In genomic region chr4:80071643-80072606, GRCh38 we compare ENCODE assay signal across 7 cellular contexts. TPM values are rescaled to one million over a fixed set of nuclear protein-coding genes. Genes with fewer than 3 reads are reported as not detected.
DNase-seq lines count a peak whose midpoint lies in the region; ATAC-seq, FAIRE-seq and TF ChIP-seq lines count a peak whose summit lies in the region.

No MANE protein-coding gene starts in this region.

- H3K27ac Mint-ChIP-seq in stimulated activated naive CD8-positive, alpha-beta T cell treated with anti-CD3 and anti-CD28 coated beads, Interleukin-15, amount 100 ng/mL, for 72 hours = peak overlapping the region; percentile 94 to 96

- H3K4ac ChIP-seq in H1 (replicated peaks; ENCODE audit: insufficient read length, low read depth, low read length) = no peak overlapping the region

- no peak overlapping the region; the same call in 1 of the 2 replicates for H2BK15ac ChIP-seq in H1 (ENCODE audit: low read length)

- peak; percentile 73 for DNase-seq in NCI-H146 (lab: John Stamatoyannopoulos, UW)
- DNase-seq in activated CD4-positive, alpha-beta T cell treated with anti-CD3 and anti-CD28 coated beads, Interleukin-2, amount 50 U/mL, for 4 hours = peak; percentile 59 to 63
- peak; percentile 17 to 81 for DNase-seq in H1 (ENCODE audit: low read depth in 1 of 2, low spot score in 2 of 2)
- peak; percentile 66 to 81 (median 70) for DNase-seq in mucosa of descending colon
- DNase-seq in stimulated activated naive CD8-positive, alpha-beta T cell treated with anti-CD3 and anti-CD28 coated beads, Interleukin-15, amount 100 ng/mL, for 72 hours = peak; percentile 38 to 54

- H4K91ac ChIP-seq in H1 (replicated peaks; ENCODE audit: insufficient read length, low read length) = no peak overlapping the region

- H3K4me1 ChIP-seq in H1 (replicated peaks in 1 of 4; ENCODE audit: control insufficient read depth in 3 of 4, insufficient read depth in 4 of 4, low read length in 3 of 4) (peaks cover 0 to 3% (median 1%) of the 10 kb centered on the region in 4 experiments; a peak in 3 of 7 replicates), mucosa of descending colon (ENCODE audit: low read depth) (peaks cover 8% of the 10 kb centered on the region)

- WGBS in H1 (ENCODE audit: extremely low coverage in 1 of 2, insufficient coverage in 1 of 2, insufficient read length in 1 of 2, insufficient replicate concordance in 2 of 2, low coverage in 1 of 2, low lambda C conversion rate in 2 of 2, missing lambda C conversion rate in 1 of 2), 2 experiments = 2% methylated on average over 41 of the region's 41 CpGs; no CpG with 5 or more reads in 1 of the 2 experiments

- no peaks in the 10 kb centered on the region for H3K36me3 ChIP-seq in H1 (ENCODE audit: control insufficient read depth in 2 of 4, insufficient read depth in 4 of 4, low read length in 3 of 4)
- no peaks in the 10 kb centered on the region for H3K36me3 ChIP-seq in mucosa of descending colon (ENCODE audit: low read depth)

- H3K9ac ChIP-seq in H1 (replicated peaks in 1 of 4; ENCODE audit: extremely low read depth in 1 of 4, low read depth in 3 of 4, low read length in 3 of 4) = peak overlapping the region in 3 of 4 experiments; percentile 34 to 53 (median 44); a peak in 4 of 7 replicates

- H2BK120ac ChIP-seq in H1 (replicated peaks; ENCODE audit: low read depth, low read length) = no peak overlapping the region

- no peaks in the 10 kb centered on the region for H3K9me3 ChIP-seq in H1 (ENCODE audit: insufficient read depth in 2 of 2, low read depth in 1 of 2, low read length in 1 of 2)
- no peaks in the 10 kb centered on the region for H3K9me3 ChIP-seq in mucosa of descending colon

- H2BK5ac ChIP-seq in H1 (ENCODE audit: low read depth, low read length) = peak overlapping the region; percentile 53; the same call in 1 of the 2 replicates

- TF ChIP-seq RAD21 in H1 (IDR thresholded peaks at IDR 0.05 in 1 of 2, conservative IDR thresholded peaks at IDR 0.05 in 1 of 2; ENCODE audit: low read depth in 2 of 2, low read length in 2 of 2) = no peak

- H3K27me3 Mint-ChIP-seq in stimulated activated naive CD8-positive, alpha-beta T cell treated with anti-CD3 and anti-CD28 coated beads, Interleukin-15, amount 100 ng/mL, for 72 hours = peaks cover 9% of the 10 kb centered on the region

- peak overlapping the region; percentile 63 for H2AFZ ChIP-seq in H1 (ENCODE audit: low read length)

- H4K8ac ChIP-seq in H1 (ENCODE audit: extremely low read depth, insufficient read depth, low read length) = peak overlapping the region; percentile 7

- H3K79me2 ChIP-seq in H1 (ENCODE audit: control insufficient read depth in 1 of 2, insufficient read depth in 2 of 2, low read length in 2 of 2) = no peaks in the 10 kb centered on the region

- no peak overlapping the region for H3K56ac ChIP-seq in H1 (replicated peaks; ENCODE audit: insufficient read length, low read depth, low read length)

- H4K20me1 ChIP-seq in H1 (replicated peaks in 1 of 2; ENCODE audit: control insufficient read depth in 1 of 2, insufficient read depth in 2 of 2, low read length in 2 of 2) = no peaks in the 10 kb centered on the region

- POLR2A ChIA-PET in H1 (lab: Charles Lee; ENCODE audit: partially characterized antibody) = interaction anchor here (0.6 to 1.7 kb wide), 6 partner anchors 12 to 1697 kb away, joined by 3 read pairs; no protein-coding TSS in a partner anchor

- H3K4me3 ChIP-seq in H1 (ENCODE audit: extremely low read depth in 1 of 4, insufficient read depth in 2 of 4, low read depth in 3 of 4, low read length in 4 of 4) = peak overlapping the region; percentile 73 to 84 (median 82)
- H3K4me3 ChIP-seq in mucosa of descending colon = peak overlapping the region; percentile 69

- TF ChIP-seq POLR2A in GM18505 (IDR thresholded peaks at IDR 0.05; ENCODE audit: borderline replicate concordance, extremely low read depth, insufficient read depth, insufficient read length) = peak; percentile 21
- TF ChIP-seq POLR2A in H1 (IDR thresholded peaks at IDR 0.05; ENCODE audit: control extremely low read depth in 1 of 2, low read depth in 2 of 2, low read length in 2 of 2) = no peak

- FAIRE-seq in H1 (lab: Jason Lieb, UNC) = no peak

- TF ChIP-seq EP300 in H1 (IDR thresholded peaks at IDR 0.05; ENCODE audit: borderline replicate concordance in 1 of 2, low read depth in 2 of 2, low read length in 2 of 2) = no peak

- H3K4me3 Mint-ChIP-seq in stimulated activated naive CD8-positive, alpha-beta T cell treated with anti-CD3 and anti-CD28 coated beads, Interleukin-15, amount 100 ng/mL, for 72 hours = peak overlapping the region; percentile 92 to 99

- CTCF ChIA-PET in H1 (lab: Charles Lee; ENCODE audit: partially characterized antibody) = interaction anchor here (0.6 to 1.3 kb wide), 4 partner anchors 24 to 1293 kb away, joined by 3 read pairs; no protein-coding TSS in a partner anchor

- H3K14ac ChIP-seq in H1 (ENCODE audit: insufficient read length) = no peak overlapping the region

- H2AK5ac ChIP-seq in H1 (ENCODE audit: low read depth, low read length) = no peak overlapping the region

- peak; percentile 25 for ATAC-seq in GM18505 (IDR thresholded peaks at IDR 0.05; ENCODE audit: unreplicated experiment)
- peak; percentile 13 for ATAC-seq in HG02610 (IDR thresholded peaks at IDR 0.05; ENCODE audit: unreplicated experiment)
- peak; percentile 51 for ATAC-seq in mucosa of descending colon
- peak; percentile 64 for ATAC-seq in stimulated activated naive CD8-positive, alpha-beta T cell treated with anti-CD3 and anti-CD28 coated beads, Interleukin-15, amount 100 ng/mL, for 72 hours

- no peak overlapping the region for H3K23ac ChIP-seq in H1 (ENCODE audit: insufficient read length)

- peaks cover 0 to 7% (median 0%) of the 10 kb centered on the region in 4 experiments; a peak in 2 of 7 replicates for H3K27me3 ChIP-seq in H1 (replicated peaks in 1 of 4; ENCODE audit: control insufficient read depth in 3 of 4, extremely low read depth in 1 of 4, insufficient read depth in 3 of 4, low read length in 3 of 4)

- H3K79me1 ChIP-seq in H1 (ENCODE audit: low read depth, low read length) = no peaks in the 10 kb centered on the region

- peak overlapping the region; percentile 75; the same call in 1 of the 2 replicates for H3K18ac ChIP-seq in H1 (ENCODE audit: extremely low read depth, low read length)

- peaks cover 66% of the 10 kb centered on the region for H3K4me1 Mint-ChIP-seq in stimulated activated naive CD8-positive, alpha-beta T cell treated with anti-CD3 and anti-CD28 coated beads, Interleukin-15, amount 100 ng/mL, for 72 hours

- H3K4me2 ChIP-seq in H1 (ENCODE audit: insufficient read depth in 1 of 2, low read depth in 2 of 2, low read length in 2 of 2) = peak overlapping the region; percentile 86 to 96

- no peak for TF ChIP-seq CTCF in H1 (IDR thresholded peaks at IDR 0.05; ENCODE audit: control extremely low read depth in 1 of 3, insufficient read depth in 1 of 3, low read depth in 1 of 3, low read length in 3 of 3)
- no peak for TF ChIP-seq CTCF in mucosa of descending colon (IDR thresholded peaks at IDR 0.05)

- H3K9me3 Mint-ChIP-seq in stimulated activated naive CD8-positive, alpha-beta T cell treated with anti-CD3 and anti-CD28 coated beads, Interleukin-15, amount 100 ng/mL, for 72 hours = no peaks in the 10 kb centered on the region

- no peak overlapping the region for H2BK20ac ChIP-seq in H1 (ENCODE audit: low read length)

- intact Hi-C loops in mucosa of descending colon (cut with DNase I, micrococcal nuclease) = loop anchor here in 1 of 2 donors (10.0 kb wide), 1 partner anchor 113 kb away; no protein-coding TSS in a partner anchor

- no peak overlapping the region for H3K27ac ChIP-seq in H1 (ENCODE audit: low read depth, low read length)

- H2BK12ac ChIP-seq in H1 (ENCODE audit: low read depth, low read length) = no peak overlapping the region; the same call in 1 of the 2 replicates

- peaks cover 8% of the 10 kb centered on the region; the same call in 1 of the 2 replicates for H3K23me2 ChIP-seq in H1 (ENCODE audit: low read depth, low read length)

- no peak overlapping the region for H4K5ac ChIP-seq in H1 (ENCODE audit: insufficient read length, low read depth, low read length)

TF ChIP-seq in H1, 55 proteins besides CTCF, POLR2A, EP300 and RAD21:
- peak; percentile 73 for TF ChIP-seq EGR1 (IDR thresholded peaks at IDR 0.05; ENCODE audit: borderline replicate concordance, low read depth, low read length)
- peak; percentile 97 for TF ChIP-seq KDM4A (IDR thresholded peaks at IDR 0.05; ENCODE audit: low read depth, low read length, severe bottlenecking)
- TF ChIP-seq ASH2L (IDR thresholded peaks at IDR 0.05; ENCODE audit: low read length) = peak; percentile 22
- no peak for TF ChIP-seq SIRT6 (IDR thresholded peaks at IDR 0.05; ENCODE audit: low read length)
- peak in 1 of 2 experiments; percentile 76; a peak in 1 of 4 replicates for TF ChIP-seq HDAC2 (IDR thresholded peaks at IDR 0.05; ENCODE audit: borderline replicate concordance in 1 of 2, low read depth in 2 of 2, low read length in 2 of 2)
- no peak for TF ChIP-seq SRF (IDR thresholded peaks at IDR 0.05; ENCODE audit: low read depth, low read length)
- no peak for TF ChIP-seq CTBP2 (IDR thresholded peaks at IDR 0.05; ENCODE audit: borderline replicate concordance, insufficient read depth, insufficient read length, low read length)
- TF ChIP-seq CHD2 (IDR thresholded peaks at IDR 0.05; ENCODE audit: low read length) = no peak
- TF ChIP-seq TAF1 (IDR thresholded peaks at IDR 0.05; ENCODE audit: low read depth, low read length) = peak; percentile 30; the same call in 1 of the 2 replicates
- TF ChIP-seq EZH2 (IDR thresholded peaks at IDR 0.05; ENCODE audit: low read depth, low read length, severe bottlenecking) = peak; percentile 52

RNA-seq across cellular contexts. Expression of gene ANTXR2, which starts 1.1 kb away (rescaled TPM):
- total RNA-seq in H1 (2021; fragmentation: NEBNext Ultra II Directional; extraction: Animal tissue kit (Norgen Biotek cat#: 25700)) = 7.5 and 7.9 TPM in 2 replicates
- polyA plus RNA-seq in H1 (2011; rRNA removed) = 0.89 and 1.1 TPM in 2 replicates
- 2.2 TPM for polyA plus RNA-seq in H1 (2011; cell fraction: cytosol; rRNA removed)
- 1.5 TPM for polyA plus RNA-seq in H1 (2011; cell fraction: nucleus; rRNA removed)
- polyA plus RNA-seq in H1 (2012, experiment 1 of 2) = 5.7 to 8.8 TPM (median 6.2 TPM) in 4 replicates
- polyA plus RNA-seq in H1 (2012, experiment 2 of 2) = 0.18 TPM
- 8.0 TPM for polyA plus RNA-seq in H1 (2013, experiment 1 of 2)
- 7.9 TPM for polyA plus RNA-seq in H1 (2013, experiment 2 of 2)
- 2.8 and 4.6 TPM in 2 replicates for polyA minus RNA-seq in H1 (2011; rRNA and poly(A)+ RNA removed)
- 5.1 TPM for polyA minus RNA-seq in H1 (2011; cell fraction: cytosol; rRNA and poly(A)+ RNA removed)
- 7.5 TPM for polyA minus RNA-seq in H1 (2011; cell fraction: nucleus; rRNA and poly(A)+ RNA removed)
- total RNA-seq in mucosa of descending colon = 100 to 1,000 TPM in 2 of 3 donors, 10 to 100 TPM in 1; 83.2 to 276 (median 120) TPM

Comparison
In these comparisons a context has a peak if more than half of its experiments do, and no peak if none do; other contexts are left out.
1. ATAC-seq: peak in every context shown above with its lines; median percentile 64 in stimulated activated naive CD8-positive, alpha-beta T cell treated with anti-CD3 and anti-CD28 coated beads, Interleukin-15, amount 100 ng/mL, for 72 hours; 51 in mucosa of descending colon; 25 in GM18505; 13 in HG02610.